1 cellular context compared by ENCODE assay signal in the genomic region with DNA sequence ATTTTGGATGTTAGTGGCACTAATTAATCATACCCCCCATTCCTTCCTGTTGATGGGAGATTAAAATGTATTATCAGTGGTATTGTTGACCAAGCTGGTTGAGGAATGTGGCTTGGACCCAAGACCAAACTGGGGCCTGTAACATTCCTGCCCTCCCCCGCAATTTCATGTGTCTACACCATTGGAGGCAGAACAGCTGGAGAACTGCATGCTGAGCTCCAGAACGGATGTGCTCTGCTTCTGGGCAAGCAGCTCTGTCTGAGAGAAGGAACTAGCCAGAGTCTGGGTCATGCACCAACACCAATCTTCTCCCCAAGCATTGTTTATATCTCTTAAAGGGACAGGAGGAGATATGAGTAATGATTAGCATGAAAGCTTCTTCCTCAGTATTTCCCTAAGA.
TF ChIP-seq lines count a peak whose summit lies in the region.

No MANE protein-coding gene starts in this region.

TF ChIP-seq in WTC11, 78 proteins besides CTCF, POLR2A, EP300 and RAD21 (continued from another document):
- TF ChIP-seq, protein P1, sequence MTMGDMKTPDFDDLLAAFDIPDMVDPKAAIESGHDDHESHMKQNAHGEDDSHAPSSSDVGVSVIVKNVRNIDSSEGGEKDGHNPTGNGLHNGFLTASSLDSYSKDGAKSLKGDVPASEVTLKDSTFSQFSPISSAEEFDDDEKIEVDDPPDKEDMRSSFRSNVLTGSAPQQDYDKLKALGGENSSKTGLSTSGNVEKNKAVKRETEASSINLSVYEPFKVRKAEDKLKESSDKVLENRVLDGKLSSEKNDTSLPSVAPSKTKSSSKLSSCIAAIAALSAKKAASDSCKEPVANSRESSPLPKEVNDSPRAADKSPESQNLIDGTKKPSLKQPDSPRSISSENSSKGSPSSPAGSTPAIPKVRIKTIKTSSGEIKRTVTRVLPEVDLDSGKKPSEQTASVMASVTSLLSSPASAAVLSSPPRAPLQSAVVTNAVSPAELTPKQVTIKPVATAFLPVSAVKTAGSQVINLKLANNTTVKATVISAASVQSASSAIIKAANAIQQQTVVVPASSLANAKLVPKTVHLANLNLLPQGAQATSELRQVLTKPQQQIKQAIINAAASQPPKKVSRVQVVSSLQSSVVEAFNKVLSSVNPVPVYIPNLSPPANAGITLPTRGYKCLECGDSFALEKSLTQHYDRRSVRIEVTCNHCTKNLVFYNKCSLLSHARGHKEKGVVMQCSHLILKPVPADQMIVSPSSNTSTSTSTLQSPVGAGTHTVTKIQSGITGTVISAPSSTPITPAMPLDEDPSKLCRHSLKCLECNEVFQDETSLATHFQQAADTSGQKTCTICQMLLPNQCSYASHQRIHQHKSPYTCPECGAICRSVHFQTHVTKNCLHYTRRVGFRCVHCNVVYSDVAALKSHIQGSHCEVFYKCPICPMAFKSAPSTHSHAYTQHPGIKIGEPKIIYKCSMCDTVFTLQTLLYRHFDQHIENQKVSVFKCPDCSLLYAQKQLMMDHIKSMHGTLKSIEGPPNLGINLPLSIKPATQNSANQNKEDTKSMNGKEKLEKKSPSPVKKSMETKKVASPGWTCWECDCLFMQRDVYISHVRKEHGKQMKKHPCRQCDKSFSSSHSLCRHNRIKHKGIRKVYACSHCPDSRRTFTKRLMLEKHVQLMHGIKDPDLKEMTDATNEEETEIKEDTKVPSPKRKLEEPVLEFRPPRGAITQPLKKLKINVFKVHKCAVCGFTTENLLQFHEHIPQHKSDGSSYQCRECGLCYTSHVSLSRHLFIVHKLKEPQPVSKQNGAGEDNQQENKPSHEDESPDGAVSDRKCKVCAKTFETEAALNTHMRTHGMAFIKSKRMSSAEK (CRISPR knock-in tag; IDR thresholded peaks at IDR 0.05; ENCODE audit: borderline replicate concordance), result no peak
- no peak for TF ChIP-seq ZNF138 (CRISPR knock-in tag; conservative IDR thresholded peaks at IDR 0.05)
- TF ChIP-seq, protein P2, sequence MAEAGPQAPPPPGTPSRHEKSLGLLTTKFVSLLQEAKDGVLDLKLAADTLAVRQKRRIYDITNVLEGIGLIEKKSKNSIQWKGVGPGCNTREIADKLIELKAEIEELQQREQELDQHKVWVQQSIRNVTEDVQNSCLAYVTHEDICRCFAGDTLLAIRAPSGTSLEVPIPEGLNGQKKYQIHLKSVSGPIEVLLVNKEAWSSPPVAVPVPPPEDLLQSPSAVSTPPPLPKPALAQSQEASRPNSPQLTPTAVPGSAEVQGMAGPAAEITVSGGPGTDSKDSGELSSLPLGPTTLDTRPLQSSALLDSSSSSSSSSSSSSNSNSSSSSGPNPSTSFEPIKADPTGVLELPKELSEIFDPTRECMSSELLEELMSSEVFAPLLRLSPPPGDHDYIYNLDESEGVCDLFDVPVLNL (CRISPR knock-in tag; IDR thresholded peaks at IDR 0.05; ENCODE audit: borderline replicate concordance, low read depth), result no peak
- no peak for TF ChIP-seq SOX15 (CRISPR knock-in tag; IDR thresholded peaks at IDR 0.05)
- TF ChIP-seq ZNF671 (CRISPR knock-in tag; IDR thresholded peaks at IDR 0.05), result no peak
- TF ChIP-seq NFYB (CRISPR knock-in tag; conservative IDR thresholded peaks at IDR 0.05; ENCODE audit: low read depth), result no peak
- TF ChIP-seq, protein P3, sequence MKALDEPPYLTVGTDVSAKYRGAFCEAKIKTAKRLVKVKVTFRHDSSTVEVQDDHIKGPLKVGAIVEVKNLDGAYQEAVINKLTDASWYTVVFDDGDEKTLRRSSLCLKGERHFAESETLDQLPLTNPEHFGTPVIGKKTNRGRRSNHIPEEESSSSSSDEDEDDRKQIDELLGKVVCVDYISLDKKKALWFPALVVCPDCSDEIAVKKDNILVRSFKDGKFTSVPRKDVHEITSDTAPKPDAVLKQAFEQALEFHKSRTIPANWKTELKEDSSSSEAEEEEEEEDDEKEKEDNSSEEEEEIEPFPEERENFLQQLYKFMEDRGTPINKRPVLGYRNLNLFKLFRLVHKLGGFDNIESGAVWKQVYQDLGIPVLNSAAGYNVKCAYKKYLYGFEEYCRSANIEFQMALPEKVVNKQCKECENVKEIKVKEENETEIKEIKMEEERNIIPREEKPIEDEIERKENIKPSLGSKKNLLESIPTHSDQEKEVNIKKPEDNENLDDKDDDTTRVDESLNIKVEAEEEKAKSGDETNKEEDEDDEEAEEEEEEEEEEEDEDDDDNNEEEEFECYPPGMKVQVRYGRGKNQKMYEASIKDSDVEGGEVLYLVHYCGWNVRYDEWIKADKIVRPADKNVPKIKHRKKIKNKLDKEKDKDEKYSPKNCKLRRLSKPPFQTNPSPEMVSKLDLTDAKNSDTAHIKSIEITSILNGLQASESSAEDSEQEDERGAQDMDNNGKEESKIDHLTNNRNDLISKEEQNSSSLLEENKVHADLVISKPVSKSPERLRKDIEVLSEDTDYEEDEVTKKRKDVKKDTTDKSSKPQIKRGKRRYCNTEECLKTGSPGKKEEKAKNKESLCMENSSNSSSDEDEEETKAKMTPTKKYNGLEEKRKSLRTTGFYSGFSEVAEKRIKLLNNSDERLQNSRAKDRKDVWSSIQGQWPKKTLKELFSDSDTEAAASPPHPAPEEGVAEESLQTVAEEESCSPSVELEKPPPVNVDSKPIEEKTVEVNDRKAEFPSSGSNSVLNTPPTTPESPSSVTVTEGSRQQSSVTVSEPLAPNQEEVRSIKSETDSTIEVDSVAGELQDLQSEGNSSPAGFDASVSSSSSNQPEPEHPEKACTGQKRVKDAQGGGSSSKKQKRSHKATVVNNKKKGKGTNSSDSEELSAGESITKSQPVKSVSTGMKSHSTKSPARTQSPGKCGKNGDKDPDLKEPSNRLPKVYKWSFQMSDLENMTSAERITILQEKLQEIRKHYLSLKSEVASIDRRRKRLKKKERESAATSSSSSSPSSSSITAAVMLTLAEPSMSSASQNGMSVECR (CRISPR knock-in tag; IDR thresholded peaks at IDR 0.05; ENCODE audit: borderline replicate concordance), result no peak
- no peak for TF ChIP-seq CREB1 (CRISPR knock-in tag; IDR thresholded peaks at IDR 0.05)
- TF ChIP-seq GRHL2 (CRISPR knock-in tag; IDR thresholded peaks at IDR 0.05; ENCODE audit: insufficient replicate concordance, severe bottlenecking), result no peak
